Comparison of ENCODE assay signal across 15 cellular contexts in the genomic region with DNA sequence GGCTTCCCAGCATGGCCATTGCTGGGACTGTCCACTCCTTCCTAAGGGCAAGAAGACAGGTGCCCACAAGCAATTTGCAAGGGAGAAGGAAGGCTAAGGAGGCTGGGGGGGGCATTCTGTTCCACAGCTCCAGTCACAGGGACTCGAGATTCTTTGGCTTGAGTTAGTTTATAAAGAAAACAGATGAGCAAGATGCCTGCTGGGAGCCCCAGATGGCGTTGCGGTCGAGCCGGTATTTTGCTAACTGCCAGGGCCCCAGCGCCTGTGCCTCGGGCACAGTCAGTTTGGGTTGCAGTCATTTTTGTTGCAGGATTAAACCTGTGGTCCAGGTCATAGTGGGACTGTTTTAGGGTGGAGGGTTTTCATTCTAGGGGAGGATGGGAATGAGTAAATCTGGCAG.
DNase-seq lines count a peak whose midpoint lies in the region; ATAC-seq and TF ChIP-seq lines count a peak whose summit lies in the region.
"Had no signal": no experiment of that assay in that cellular context is flagged by ENCODE, and none has a peak within 500 bp of the region (broad histone marks: within the 10 kb centered on the region; RNA-seq: fewer than 3 reads in every experiment).

No MANE protein-coding gene starts in this region.

- H3K4me1 ChIP-seq in foreskin keratinocyte (no peaks in the 10 kb centered on the region), tibial nerve (peaks cover 0 to 8% (median 0%) of the 10 kb centered on the region in 4 donors), heart left ventricle (peaks cover 0 to 14% (median 8%) of the 10 kb centered on the region in 12 donors)

- TF ChIP-seq POLR2A in tibial nerve (IDR thresholded peaks at IDR 0.05) (no peak), heart left ventricle (IDR thresholded peaks at IDR 0.05) (no peak)

- ATAC-seq in foreskin keratinocyte (peak; percentile 27), HG02610 (IDR thresholded peaks at IDR 0.05; ENCODE audit: unreplicated experiment) (no peak), heart left ventricle (no peak)

- TF ChIP-seq EP300 in tibial nerve (IDR thresholded peaks at IDR 0.05) = no peak

- peaks cover 79% of the 10 kb centered on the region for H3K36me3 ChIP-seq in brain microvascular endothelial cell (replicated peaks)
- H3K36me3 ChIP-seq in tibial nerve = peaks cover 0 to 85% (median 4%) of the 10 kb centered on the region in 3 donors
- peaks cover 0 to 54% (median 7%) of the 10 kb centered on the region in 9 donors for H3K36me3 ChIP-seq in heart left ventricle

- H3K4me3 ChIP-seq in brain microvascular endothelial cell (ENCODE audit: low read depth, low read length) = no peak overlapping the region
- no peak overlapping the region for H3K4me3 ChIP-seq in tibial nerve
- no peak overlapping the region for H3K4me3 ChIP-seq in heart left ventricle

- 79 to 83% methylated on average over 7 of the region's 7 CpGs for WGBS in tibial nerve, 2 donors
- 91 to 95% (median 93%) methylated on average over 7 of the region's 7 CpGs for WGBS in heart left ventricle, 4 donors

- intact Hi-C loops in heart left ventricle (cut with DNase I) = no loop called here

- TF ChIP-seq CTCF in brain microvascular endothelial cell (IDR thresholded peaks at IDR 0.05; ENCODE audit: low read depth, low read length, missing control alignments) (no peak), foreskin keratinocyte (conservative IDR thresholded peaks at IDR 0.05) (no peak), tibial nerve (IDR thresholded peaks at IDR 0.05) (no peak), heart left ventricle (IDR thresholded peaks at IDR 0.05) (no peak)

- DNase-seq in DMS 273 treated with DMSO at 0.1 percent for 48 hours (lab: John Stamatoyannopoulos, UW) (peak; percentile 83), NCI-H69 (lab: John Stamatoyannopoulos, UW) (peak; percentile 88), brain microvascular endothelial cell (peak; percentile 44), foreskin keratinocyte (no peak), tibial nerve (ENCODE audit: low spot score in 2 of 2) (no peak), islet precursor cell (no peak), heart left ventricle (no peak)
- DNase-seq: CD4-positive, alpha-beta memory T cell; GOT3; KBM-7; NCI-H1048; NCI-H187 had no signal

- in situ Hi-C loops in brain microvascular endothelial cell (cut with HindIII; ENCODE audit: low pct_ligation_motif_present, low sequenced_read_pairs) = no loop called here

- H3K27ac ChIP-seq in brain microvascular endothelial cell (no peak overlapping the region), foreskin keratinocyte (no peak overlapping the region), tibial nerve (no peak overlapping the region), heart left ventricle (no peak overlapping the region)
- H3K27ac ChIP-seq: HL-60, RWPE1 had no signal

- H3K27me3 ChIP-seq in brain microvascular endothelial cell (replicated peaks) (no peaks in the 10 kb centered on the region), foreskin keratinocyte (no peaks in the 10 kb centered on the region), tibial nerve (no peaks in the 10 kb centered on the region), heart left ventricle (no peaks in the 10 kb centered on the region)

- H3K9me3 ChIP-seq in tibial nerve (no peaks in the 10 kb centered on the region), heart left ventricle (no peaks in the 10 kb centered on the region)

Comparison
In these comparisons a context has a peak if more than half of its experiments do, and no peak if none do; other contexts are left out.
1. DNase-seq: peak in DMS 273 treated with DMSO at 0.1 percent for 48 hours (single experiment), NCI-H69 (single experiment) and brain microvascular endothelial cell (single experiment); none in foreskin keratinocyte (0 of 2), tibial nerve (0 of 2), islet precursor cell (single experiment) and heart left ventricle (0 of 5).